ENCODE assay signal across 1 cellular context in the genomic region with DNA sequence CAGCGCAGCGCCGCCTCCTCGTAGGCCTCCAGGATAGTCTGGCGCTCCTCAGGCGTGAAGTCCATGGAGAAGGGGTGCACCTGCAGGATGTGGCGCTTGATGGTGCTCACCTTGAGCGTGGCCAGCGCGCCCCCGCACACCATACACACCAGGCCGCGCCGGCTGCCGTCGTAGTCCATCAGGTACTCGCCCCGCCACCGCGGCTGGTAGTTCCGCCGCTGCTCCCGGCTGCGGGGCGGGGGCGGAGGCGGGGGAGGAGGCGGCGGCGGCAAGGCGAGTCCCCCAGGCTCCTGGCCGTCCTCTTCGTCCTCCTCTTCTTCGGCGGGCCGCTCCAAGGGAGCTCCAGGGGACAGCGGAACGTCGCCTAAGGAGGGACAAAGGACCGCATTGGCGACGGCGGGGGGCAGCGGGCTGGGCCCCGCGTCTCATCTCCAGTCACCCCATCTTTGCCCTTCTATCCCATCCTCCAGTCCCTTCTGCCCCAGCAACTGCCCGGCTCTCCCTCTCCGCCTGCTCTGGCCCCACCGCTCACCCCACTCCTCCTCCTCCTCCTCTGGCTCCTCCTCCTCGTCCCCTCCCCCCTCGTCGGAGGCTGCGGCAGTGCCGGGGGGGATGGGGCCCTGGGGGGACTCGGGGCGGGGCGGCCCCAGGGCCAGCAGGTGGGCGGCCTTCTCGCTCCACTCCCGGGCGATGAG.
TF ChIP-seq lines count a peak whose summit lies in the region.

No MANE protein-coding gene starts in this region.

TF ChIP-seq in K562, 482 proteins besides CTCF, POLR2A, EP300 and RAD21:
- no peak for TF ChIP-seq MTA2 (IDR thresholded peaks at IDR 0.05; ENCODE audit: low read depth)
- TF ChIP-seq TGIF2 (CRISPR knock-in tag; IDR thresholded peaks at IDR 0.05), result peak; percentile 55; the same call in 1 of the 2 replicates
- no peak for TF ChIP-seq NBN (IDR thresholded peaks at IDR 0.05; ENCODE audit: low read depth)
- TF ChIP-seq, protein P1, sequence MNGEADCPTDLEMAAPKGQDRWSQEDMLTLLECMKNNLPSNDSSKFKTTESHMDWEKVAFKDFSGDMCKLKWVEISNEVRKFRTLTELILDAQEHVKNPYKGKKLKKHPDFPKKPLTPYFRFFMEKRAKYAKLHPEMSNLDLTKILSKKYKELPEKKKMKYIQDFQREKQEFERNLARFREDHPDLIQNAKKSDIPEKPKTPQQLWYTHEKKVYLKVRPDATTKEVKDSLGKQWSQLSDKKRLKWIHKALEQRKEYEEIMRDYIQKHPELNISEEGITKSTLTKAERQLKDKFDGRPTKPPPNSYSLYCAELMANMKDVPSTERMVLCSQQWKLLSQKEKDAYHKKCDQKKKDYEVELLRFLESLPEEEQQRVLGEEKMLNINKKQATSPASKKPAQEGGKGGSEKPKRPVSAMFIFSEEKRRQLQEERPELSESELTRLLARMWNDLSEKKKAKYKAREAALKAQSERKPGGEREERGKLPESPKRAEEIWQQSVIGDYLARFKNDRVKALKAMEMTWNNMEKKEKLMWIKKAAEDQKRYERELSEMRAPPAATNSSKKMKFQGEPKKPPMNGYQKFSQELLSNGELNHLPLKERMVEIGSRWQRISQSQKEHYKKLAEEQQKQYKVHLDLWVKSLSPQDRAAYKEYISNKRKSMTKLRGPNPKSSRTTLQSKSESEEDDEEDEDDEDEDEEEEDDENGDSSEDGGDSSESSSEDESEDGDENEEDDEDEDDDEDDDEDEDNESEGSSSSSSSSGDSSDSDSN (IDR thresholded peaks at IDR 0.05; ENCODE audit: borderline replicate concordance in 1 of 2, low read depth in 2 of 2, low read length in 2 of 2), result no peak
- no peak for TF ChIP-seq DNMT1 (IDR thresholded peaks at IDR 0.05)
- TF ChIP-seq, protein P2, sequence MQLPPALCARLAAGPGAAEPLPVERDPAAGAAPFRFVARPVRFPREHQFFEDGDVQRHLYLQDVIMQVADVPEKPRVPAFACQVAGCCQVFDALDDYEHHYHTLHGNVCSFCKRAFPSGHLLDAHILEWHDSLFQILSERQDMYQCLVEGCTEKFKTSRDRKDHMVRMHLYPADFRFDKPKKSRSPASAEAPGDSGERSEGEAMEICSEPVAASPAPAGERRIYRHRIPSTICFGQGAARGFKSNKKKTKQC (CRISPR knock-in tag; IDR thresholded peaks at IDR 0.05), result no peak
- TF ChIP-seq RB1 (IDR thresholded peaks at IDR 0.05; ENCODE audit: low read depth), result no peak
- no peak for TF ChIP-seq ZNF282 (CRISPR knock-in tag; IDR thresholded peaks at IDR 0.05)
- TF ChIP-seq, protein P3, sequence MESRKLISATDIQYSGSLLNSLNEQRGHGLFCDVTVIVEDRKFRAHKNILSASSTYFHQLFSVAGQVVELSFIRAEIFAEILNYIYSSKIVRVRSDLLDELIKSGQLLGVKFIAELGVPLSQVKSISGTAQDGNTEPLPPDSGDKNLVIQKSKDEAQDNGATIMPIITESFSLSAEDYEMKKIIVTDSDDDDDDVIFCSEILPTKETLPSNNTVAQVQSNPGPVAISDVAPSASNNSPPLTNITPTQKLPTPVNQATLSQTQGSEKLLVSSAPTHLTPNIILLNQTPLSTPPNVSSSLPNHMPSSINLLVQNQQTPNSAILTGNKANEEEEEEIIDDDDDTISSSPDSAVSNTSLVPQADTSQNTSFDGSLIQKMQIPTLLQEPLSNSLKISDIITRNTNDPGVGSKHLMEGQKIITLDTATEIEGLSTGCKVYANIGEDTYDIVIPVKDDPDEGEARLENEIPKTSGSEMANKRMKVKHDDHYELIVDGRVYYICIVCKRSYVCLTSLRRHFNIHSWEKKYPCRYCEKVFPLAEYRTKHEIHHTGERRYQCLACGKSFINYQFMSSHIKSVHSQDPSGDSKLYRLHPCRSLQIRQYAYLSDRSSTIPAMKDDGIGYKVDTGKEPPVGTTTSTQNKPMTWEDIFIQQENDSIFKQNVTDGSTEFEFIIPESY (CRISPR knock-in tag; IDR thresholded peaks at IDR 0.05), result peak; percentile 64; the same call in 1 of the 2 replicates
- no peak for TF ChIP-seq POLR2H (tag; IDR thresholded peaks at IDR 0.05; ENCODE audit: low read depth)
- TF ChIP-seq, protein P4, sequence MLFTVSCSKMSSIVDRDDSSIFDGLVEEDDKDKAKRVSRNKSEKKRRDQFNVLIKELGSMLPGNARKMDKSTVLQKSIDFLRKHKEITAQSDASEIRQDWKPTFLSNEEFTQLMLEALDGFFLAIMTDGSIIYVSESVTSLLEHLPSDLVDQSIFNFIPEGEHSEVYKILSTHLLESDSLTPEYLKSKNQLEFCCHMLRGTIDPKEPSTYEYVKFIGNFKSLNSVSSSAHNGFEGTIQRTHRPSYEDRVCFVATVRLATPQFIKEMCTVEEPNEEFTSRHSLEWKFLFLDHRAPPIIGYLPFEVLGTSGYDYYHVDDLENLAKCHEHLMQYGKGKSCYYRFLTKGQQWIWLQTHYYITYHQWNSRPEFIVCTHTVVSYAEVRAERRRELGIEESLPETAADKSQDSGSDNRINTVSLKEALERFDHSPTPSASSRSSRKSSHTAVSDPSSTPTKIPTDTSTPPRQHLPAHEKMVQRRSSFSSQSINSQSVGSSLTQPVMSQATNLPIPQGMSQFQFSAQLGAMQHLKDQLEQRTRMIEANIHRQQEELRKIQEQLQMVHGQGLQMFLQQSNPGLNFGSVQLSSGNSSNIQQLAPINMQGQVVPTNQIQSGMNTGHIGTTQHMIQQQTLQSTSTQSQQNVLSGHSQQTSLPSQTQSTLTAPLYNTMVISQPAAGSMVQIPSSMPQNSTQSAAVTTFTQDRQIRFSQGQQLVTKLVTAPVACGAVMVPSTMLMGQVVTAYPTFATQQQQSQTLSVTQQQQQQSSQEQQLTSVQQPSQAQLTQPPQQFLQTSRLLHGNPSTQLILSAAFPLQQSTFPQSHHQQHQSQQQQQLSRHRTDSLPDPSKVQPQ (CRISPR knock-in tag; IDR thresholded peaks at IDR 0.05; ENCODE audit: borderline replicate concordance), result no peak
